ENCODE assay signal across 8 cellular contexts in genomic region chr14:72291908-72292688, GRCh38.
DNase-seq lines count a peak whose midpoint lies in the region; ATAC-seq and TF ChIP-seq lines count a peak whose summit lies in the region.

No MANE protein-coding gene starts in this region.

- H3K27me3 ChIP-seq in mesenchymal stem cell (ENCODE audit: control insufficient read depth in 1 of 2, insufficient read depth in 1 of 2, low read length in 2 of 2), result peaks cover 0 to 4% of the 10 kb centered on the region in 2 experiments

- no peak overlapping the region for H3K23ac ChIP-seq in mesenchymal stem cell (ENCODE audit: low read length in 2 of 2)

- no peak overlapping the region for H3K18ac ChIP-seq in mesenchymal stem cell (ENCODE audit: low read depth in 1 of 2, low read length in 2 of 2)

- WGBS in mesenchymal stem cell, result 75% methylated on average over 16 of the region's 16 CpGs

- no peaks in the 10 kb centered on the region for H3K79me1 ChIP-seq in mesenchymal stem cell (replicated peaks; ENCODE audit: low read length, poor library complexity, severe bottlenecking)

- ATAC-seq in SK-N-SH treated with all-trans-retinoic acid at 6 μM for 48 hours, result peak; percentile 93
- ATAC-seq in HG03097 (IDR thresholded peaks at IDR 0.05; ENCODE audit: low FRiP score, unreplicated experiment), result no peak

- no peak overlapping the region for H3K4ac ChIP-seq in mesenchymal stem cell (ENCODE audit: low read depth in 1 of 2, low read length in 2 of 2)

- no peak overlapping the region for H2AK5ac ChIP-seq in mesenchymal stem cell (ENCODE audit: low read length, severe bottlenecking)

- no peaks in the 10 kb centered on the region for H3K9me3 ChIP-seq in mesenchymal stem cell (ENCODE audit: control insufficient read depth, low read length)

- no peak overlapping the region for H3K14ac ChIP-seq in mesenchymal stem cell (ENCODE audit: low read length in 2 of 2)

- H2BK12ac ChIP-seq in mesenchymal stem cell (ENCODE audit: low read length in 2 of 2), result no peak overlapping the region

- no peak overlapping the region for H4K91ac ChIP-seq in mesenchymal stem cell (ENCODE audit: low read length)

- no peaks in the 10 kb centered on the region for H3K4me1 ChIP-seq in mesenchymal stem cell (ENCODE audit: control insufficient read depth, insufficient read depth, low read depth, low read length)

- H4K8ac ChIP-seq in mesenchymal stem cell (ENCODE audit: low read length), result no peak overlapping the region

- H3K9ac ChIP-seq in mesenchymal stem cell (ENCODE audit: low read length), result no peak overlapping the region

- no peak overlapping the region for H3K27ac ChIP-seq in mesenchymal stem cell (ENCODE audit: low read length, poor library complexity, severe bottlenecking)

- H3K4me2 ChIP-seq in mesenchymal stem cell (ENCODE audit: low read length, poor library complexity, severe bottlenecking), result no peak overlapping the region

- no peak overlapping the region for H2BK5ac ChIP-seq in mesenchymal stem cell (ENCODE audit: low read depth, low read length, poor library complexity, severe bottlenecking)

- H2AFZ ChIP-seq in mesenchymal stem cell (ENCODE audit: low read depth, low read length), result no peak overlapping the region

- no peak overlapping the region for H2BK120ac ChIP-seq in mesenchymal stem cell (ENCODE audit: low read depth, low read length)

- no peaks in the 10 kb centered on the region for H3K36me3 ChIP-seq in mesenchymal stem cell (ENCODE audit: control insufficient read depth in 1 of 2, insufficient read depth in 2 of 2, low read depth in 1 of 2, low read length in 2 of 2)

- H3K4me3 ChIP-seq in fibroblast of pulmonary artery (replicated peaks; ENCODE audit: low read depth, low read length) (no peak overlapping the region), mesenchymal stem cell (ENCODE audit: insufficient read depth in 1 of 2, low read depth in 1 of 2, low read length in 2 of 2) (no peak overlapping the region)

- TF ChIP-seq CTCF in fibroblast of pulmonary artery (IDR thresholded peaks at IDR 0.05; ENCODE audit: low read length, missing control alignments), result peak; percentile 81

- no peak overlapping the region for H2BK15ac ChIP-seq in mesenchymal stem cell (ENCODE audit: low read depth, poor library complexity, severe bottlenecking)

- DNase-seq in NCI-H510A treated with DMSO at 0.1 percent for 48 hours (lab: John Stamatoyannopoulos, UW), result peak; percentile 73
- DNase-seq in NCI-H510A (lab: John Stamatoyannopoulos, UW), result no peak
- DNase-seq in HK-2 (ENCODE audit: unreplicated experiment), result peak; percentile 11
- peak; percentile 70 for DNase-seq in fibroblast of pulmonary artery (ENCODE audit: low read depth)
- peak; percentile 31 for DNase-seq in non-pigmented ciliary epithelial cell (ENCODE audit: low read depth)
- no peak for DNase-seq in mesenchymal stem cell

TF ChIP-seq in SK-N-SH treated with all-trans-retinoic acid at 6 μM for 48 hours, 23 proteins besides CTCF, POLR2A, EP300 and RAD21:
- no peak for TF ChIP-seq ISL1 (CRISPR knock-in tag; IDR thresholded peaks at IDR 0.05)
- TF ChIP-seq CSRNP3 (CRISPR knock-in tag; IDR thresholded peaks at IDR 0.05), result no peak
- no peak for TF ChIP-seq CSDC2 (CRISPR knock-in tag; IDR thresholded peaks at IDR 0.05)
- no peak for TF ChIP-seq TCF4 (CRISPR knock-in tag; IDR thresholded peaks at IDR 0.05; ENCODE audit: borderline replicate concordance)
- TF ChIP-seq CREB5 (CRISPR knock-in tag; IDR thresholded peaks at IDR 0.05; ENCODE audit: low read depth), result no peak
- TF ChIP-seq BACH2 (CRISPR knock-in tag; IDR thresholded peaks at IDR 0.05; ENCODE audit: borderline replicate concordance), result no peak
- TF ChIP-seq ZNF70 (CRISPR knock-in tag; IDR thresholded peaks at IDR 0.05), result no peak
- TF ChIP-seq ZC3H10 (CRISPR knock-in tag; IDR thresholded peaks at IDR 0.05), result no peak
- no peak for TF ChIP-seq RARB (CRISPR knock-in tag; IDR thresholded peaks at IDR 0.05)
- TF ChIP-seq SNAI2 (CRISPR knock-in tag; IDR thresholded peaks at IDR 0.05), result no peak
- no peak for TF ChIP-seq OSR1 (CRISPR knock-in tag; IDR thresholded peaks at IDR 0.05)
- no peak for TF ChIP-seq GLIS3 (CRISPR knock-in tag; IDR thresholded peaks at IDR 0.05)
- no peak for TF ChIP-seq ESRRG (CRISPR knock-in tag; IDR thresholded peaks at IDR 0.05)
- no peak for TF ChIP-seq TOX (CRISPR knock-in tag; IDR thresholded peaks at IDR 0.05; ENCODE audit: borderline replicate concordance)
- TF ChIP-seq ZNF565 (CRISPR knock-in tag; conservative IDR thresholded peaks at IDR 0.05; ENCODE audit: low read depth), result no peak
- TF ChIP-seq PPARA (CRISPR knock-in tag; IDR thresholded peaks at IDR 0.05; ENCODE audit: borderline replicate concordance), result no peak
- TF ChIP-seq ZFP30 (CRISPR knock-in tag; IDR thresholded peaks at IDR 0.05), result no peak
- no peak for TF ChIP-seq POU6F1 (CRISPR knock-in tag; IDR thresholded peaks at IDR 0.05; ENCODE audit: borderline replicate concordance, low read depth)
- no peak for TF ChIP-seq ZNF8 (CRISPR knock-in tag; IDR thresholded peaks at IDR 0.05)
- no peak for TF ChIP-seq ARNTL (CRISPR knock-in tag; IDR thresholded peaks at IDR 0.05; ENCODE audit: borderline replicate concordance, low read depth)

Comparison
In these comparisons a context has a peak if more than half of its experiments do, and no peak if none do; other contexts are left out.
1. DNase-seq: peak in NCI-H510A treated with DMSO at 0.1 percent for 48 hours (single experiment), HK-2 (single experiment), fibroblast of pulmonary artery (single experiment) and non-pigmented ciliary epithelial cell (single experiment); none in NCI-H510A (single experiment) and mesenchymal stem cell (single experiment).